In the genomic region with DNA sequence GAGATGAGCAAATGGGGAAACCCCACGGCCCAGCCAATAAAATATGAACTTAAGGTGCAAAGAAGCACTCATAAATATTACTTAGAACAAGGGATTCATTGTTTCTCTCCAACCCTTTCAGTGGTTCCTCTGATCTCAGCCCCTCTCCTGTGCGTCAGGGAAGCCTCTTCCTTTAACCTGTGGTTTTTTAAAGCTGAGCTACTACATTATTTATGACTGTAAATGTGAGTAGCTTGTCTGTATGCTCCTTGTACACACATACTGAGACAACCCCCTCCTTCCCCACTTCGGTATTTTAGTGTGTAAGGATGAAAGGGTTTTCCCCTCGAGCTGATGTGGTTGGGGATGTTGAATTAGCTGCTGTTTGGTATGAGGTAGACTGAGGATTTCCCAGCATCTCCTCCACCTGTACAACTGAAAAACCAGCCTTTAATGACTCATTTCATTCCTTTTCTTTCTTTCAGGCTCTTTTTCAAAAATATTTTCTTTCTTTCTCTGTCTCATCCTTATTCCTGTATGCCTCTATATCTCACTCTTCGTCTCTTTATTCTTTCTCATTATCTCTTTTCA, we compare ENCODE assay signal across 8 cellular contexts. TPM values are rescaled to one million over a fixed set of nuclear protein-coding genes. Genes with fewer than 3 reads are reported as not detected.
DNase-seq lines count a peak whose midpoint lies in the region; ATAC-seq and TF ChIP-seq lines count a peak whose summit lies in the region.

No MANE protein-coding gene starts in this region.

- H3K23ac ChIP-seq in trophoblast cell (ENCODE audit: low read length) = no peak overlapping the region

- no peak overlapping the region for H4K12ac ChIP-seq in trophoblast cell (ENCODE audit: low read depth, low read length)

- no peak overlapping the region for H3K9ac ChIP-seq in trophoblast cell (ENCODE audit: low read length)

- H3K79me2 ChIP-seq in trophoblast cell (ENCODE audit: control insufficient read depth, insufficient read depth, low read length, poor library complexity) = no peaks in the 10 kb centered on the region

- H4K91ac ChIP-seq in trophoblast cell (ENCODE audit: low read depth, low read length) = no peak overlapping the region

- no peaks in the 10 kb centered on the region for H3K36me3 ChIP-seq in breast epithelium
- H3K36me3 ChIP-seq in left lung = no peaks in the 10 kb centered on the region
- no peaks in the 10 kb centered on the region for H3K36me3 ChIP-seq in trophoblast cell (ENCODE audit: control insufficient read depth in 1 of 2, insufficient read depth in 2 of 2, low read length in 2 of 2)

- no peak overlapping the region for H2AK5ac ChIP-seq in trophoblast cell (ENCODE audit: low read length)

- H4K8ac ChIP-seq in trophoblast cell (ENCODE audit: low read depth, low read length) = no peak overlapping the region

- no peaks in the 10 kb centered on the region for H3K79me1 ChIP-seq in trophoblast cell (ENCODE audit: low read length)

- H3K27ac ChIP-seq in breast epithelium = peak overlapping the region; percentile 41 to 54
- H3K27ac ChIP-seq in left lung = peak overlapping the region in 1 of 2 donors; percentile 21
- no peak overlapping the region for H3K27ac ChIP-seq in trophoblast cell (ENCODE audit: low read depth, low read length)

- intact Hi-C loops in breast epithelium (cut with DNase I; ENCODE audit: low total_unique reads) = no loop called here
- intact Hi-C loops in left lung (cut with DNase I) = no loop called here

- WGBS in trophoblast cell (ENCODE audit: extremely low coverage, insufficient coverage, insufficient read length) = 100% methylated on average over 1 of the region's 5 CpGs

- H3K18ac ChIP-seq in trophoblast cell (ENCODE audit: low read length) = no peak overlapping the region

- DNase-seq in GM12865 (ENCODE audit: low read depth) (peak; percentile 88), breast epithelium (ENCODE audit: low spot score in 2 of 2) (peak in 1 of 2 donors; percentile 23), left lung (no peak), trophoblast cell (no peak)
- DNase-seq in central memory CD4-positive, alpha-beta T cell = no peak
- no peak for DNase-seq in stimulated activated naive CD4-positive, alpha-beta T cell treated with Interleukin-2 at 50 U/mL for 16 hours (lab: John Stamatoyannopoulos, UW)

- no peak overlapping the region for H3K4me2 ChIP-seq in trophoblast cell (ENCODE audit: low read length)

- TF ChIP-seq CTCF in GM12865 (IDR thresholded peaks at IDR 0.05; ENCODE audit: insufficient read depth, low read depth, low read length, missing control alignments) (no peak), breast epithelium (IDR thresholded peaks at IDR 0.05) (no peak), left lung (IDR thresholded peaks at IDR 0.05) (no peak)

- H3K14ac ChIP-seq in trophoblast cell (ENCODE audit: low read length) = no peak overlapping the region

- no peak overlapping the region for H2BK5ac ChIP-seq in trophoblast cell (ENCODE audit: low read depth, low read length, poor library complexity)

- H3K9me3 ChIP-seq in breast epithelium = no peaks in the 10 kb centered on the region
- no peaks in the 10 kb centered on the region for H3K9me3 ChIP-seq in left lung
- no peaks in the 10 kb centered on the region for H3K9me3 ChIP-seq in trophoblast cell (ENCODE audit: insufficient read depth, low read depth, low read length)

- ATAC-seq in GM21367 (IDR thresholded peaks at IDR 0.05; ENCODE audit: unreplicated experiment) (peak; percentile 80), HG03457 (IDR thresholded peaks at IDR 0.05; ENCODE audit: unreplicated experiment) (peak; percentile 99), left lung (no peak)

- no peak overlapping the region for H2BK12ac ChIP-seq in trophoblast cell (ENCODE audit: low read length)

- H2AFZ ChIP-seq in trophoblast cell (ENCODE audit: insufficient read depth, low read length, poor library complexity) = no peak overlapping the region

- H3K4me3 ChIP-seq in GM12865 (ENCODE audit: low read depth, low read length) (no peak overlapping the region), breast epithelium (no peak overlapping the region), left lung (no peak overlapping the region), trophoblast cell (ENCODE audit: low read depth, low read length) (no peak overlapping the region)

- H3K27me3 ChIP-seq in breast epithelium (no peaks in the 10 kb centered on the region), left lung (no peaks in the 10 kb centered on the region), trophoblast cell (ENCODE audit: insufficient read depth, low read length) (no peaks in the 10 kb centered on the region)

- TF ChIP-seq POLR2A in breast epithelium (IDR thresholded peaks at IDR 0.05) = no peak

- no peak overlapping the region for H3K4ac ChIP-seq in trophoblast cell (ENCODE audit: low read depth, low read length)

- H3K4me1 ChIP-seq in breast epithelium = no peaks in the 10 kb centered on the region
- no peaks in the 10 kb centered on the region for H3K4me1 ChIP-seq in left lung
- H3K4me1 ChIP-seq in trophoblast cell (ENCODE audit: control insufficient read depth in 1 of 2, insufficient read depth in 2 of 2, low read length in 2 of 2) = peaks cover 2 to 5% of the 10 kb centered on the region in 2 experiments

- no peak overlapping the region for H2BK120ac ChIP-seq in trophoblast cell (ENCODE audit: insufficient read depth, low read length, poor library complexity)

RNA-seq across cellular contexts. Expression of a gene that starts 6.4 kb away (rescaled TPM):
- total RNA-seq in breast epithelium = 1 to 10 TPM in 2 of 3 donors, under 1 TPM in 1; 0.96 to 5.1 (median 1.3) TPM
- 10 to 100 TPM; 12.7 to 14.5 TPM for total RNA-seq in left lung
- polyA plus RNA-seq in trophoblast cell (2013) = 0.16 and 0.18 TPM in 2 replicates
